29 cellular contexts compared by ENCODE assay signal in genomic region chr10:132355297-132355696, GRCh38.
"Had no signal": no experiment of that assay in that cellular context is flagged by ENCODE, and none has a peak within 500 bp of the region (broad histone marks: within the 10 kb centered on the region; RNA-seq: fewer than 3 reads in every experiment).

No MANE protein-coding gene starts in this region.

- H3K27ac Mint-ChIP-seq: activated B cell treated with CpG ODN at 0.5 μM for 24 hours; activated CD4-positive, alpha-beta T cell treated with anti-CD3 and anti-CD28 coated beads, Interleukin-2, amount 10 ng/mL, durations not matched to agents 24 days and 14 days; activated CD8-positive, alpha-beta memory T cell treated with anti-CD3 and anti-CD28 coated beads, Interleukin-2, amount 10 ng/mL, durations not matched to agents 7 days and 5 days; activated naive CD8-positive, alpha-beta T cell treated with anti-CD3 and anti-CD28 coated beads, Interleukin-2, amount 50 U/mL, for 24 hours; activated T-cell treated with anti-CD3 and anti-CD28 coated beads, Interleukin-2, amount 50 U/mL, for 24 hours; activated T-helper 1 cell treated with anti-CD3 and anti-CD28 coated beads, Interleukin-12 subunit alpha, Interleukin-12 subunit beta, Interleukin-2, Interleukin-4 antibody, amounts not matched to agents 30 ng/mL and 10 ng/mL and 1 ng/mL, durations not matched to agents 14 hours and 24 hours and 36 hours; T-helper 17 cell had no signal

- H3K4me3 Mint-ChIP-seq: activated B cell treated with CpG ODN at 0.5 μM for 24 hours; activated CD4-positive, alpha-beta T cell treated with anti-CD3 and anti-CD28 coated beads, Interleukin-2, amount 10 ng/mL, durations not matched to agents 24 days and 14 days; activated CD8-positive, alpha-beta memory T cell treated with anti-CD3 and anti-CD28 coated beads, Interleukin-2, amount 10 ng/mL, durations not matched to agents 7 days and 5 days; activated naive CD8-positive, alpha-beta T cell treated with anti-CD3 and anti-CD28 coated beads, Interleukin-2, amount 50 U/mL, for 24 hours; activated T-cell treated with anti-CD3 and anti-CD28 coated beads, Interleukin-2, amount 50 U/mL, for 24 hours; activated T-helper 1 cell treated with anti-CD3 and anti-CD28 coated beads, Interleukin-12 subunit alpha, Interleukin-12 subunit beta, Interleukin-2, Interleukin-4 antibody, amounts not matched to agents 30 ng/mL and 10 ng/mL and 1 ng/mL, durations not matched to agents 14 hours and 24 hours and 36 hours; T-helper 17 cell had no signal

- H3K4me3 ChIP-seq: MG63 had no signal

- H3K9me3 ChIP-seq: MG63 had no signal

- H3K27me3 Mint-ChIP-seq: activated B cell treated with CpG ODN at 0.5 μM for 24 hours; activated CD4-positive, alpha-beta T cell treated with anti-CD3 and anti-CD28 coated beads, Interleukin-2, amount 10 ng/mL, durations not matched to agents 24 days and 14 days; activated CD8-positive, alpha-beta memory T cell treated with anti-CD3 and anti-CD28 coated beads, Interleukin-2, amount 10 ng/mL, durations not matched to agents 7 days and 5 days; activated naive CD8-positive, alpha-beta T cell treated with anti-CD3 and anti-CD28 coated beads, Interleukin-2, amount 50 U/mL, for 24 hours; activated T-cell treated with anti-CD3 and anti-CD28 coated beads, Interleukin-2, amount 50 U/mL, for 24 hours; T-helper 17 cell had no signal

- H3K36me3 ChIP-seq: MG63 had no signal

- H3K9me3 Mint-ChIP-seq: activated B cell treated with CpG ODN at 0.5 μM for 24 hours; activated CD4-positive, alpha-beta T cell treated with anti-CD3 and anti-CD28 coated beads, Interleukin-2, amount 10 ng/mL, durations not matched to agents 24 days and 14 days; activated naive CD8-positive, alpha-beta T cell treated with anti-CD3 and anti-CD28 coated beads, Interleukin-2, amount 50 U/mL, for 24 hours; activated T-cell treated with anti-CD3 and anti-CD28 coated beads, Interleukin-2, amount 50 U/mL, for 24 hours; activated T-helper 1 cell treated with anti-CD3 and anti-CD28 coated beads, Interleukin-12 subunit alpha, Interleukin-12 subunit beta, Interleukin-2, Interleukin-4 antibody, amounts not matched to agents 30 ng/mL and 10 ng/mL and 1 ng/mL, durations not matched to agents 14 hours and 24 hours and 36 hours had no signal

- DNase-seq: activated B cell treated with CpG ODN at 0.5 μM for 24 hours; activated CD4-positive, alpha-beta T cell treated with anti-CD3 and anti-CD28 coated beads for 1 hour; activated CD4-positive, alpha-beta T cell treated with anti-CD3 and anti-CD28 coated beads, Interleukin-2, amount 10 ng/mL, durations not matched to agents 24 days and 14 days; activated CD4-positive, alpha-beta T cell treated with anti-CD3 and anti-CD28 coated beads, Interleukin-2, amount 50 U/mL, for 48 hours; activated CD8-positive, alpha-beta memory T cell treated with anti-CD3 and anti-CD28 coated beads, Interleukin-2, amount 10 ng/mL, durations not matched to agents 7 days and 5 days; activated naive CD4-positive, alpha-beta T cell treated with Interleukin-2 at 50 U/mL for 16 hours; activated naive CD8-positive, alpha-beta T cell treated with anti-CD3 and anti-CD28 coated beads, Interleukin-2, amount 50 U/mL, for 24 hours; activated T-cell treated with anti-CD3 and anti-CD28 coated beads, Interleukin-2, amount 50 U/mL, for 24 hours; amniotic stem cell; caudate nucleus; MG63; MV-4-11; NCI-H1092 treated with DMSO at 0.1 percent for 48 hours; NCI-H1417 treated with DMSO at 0.1 percent for 48 hours; NCI-H1694; NCI-H2029; NCI-H2107; NCI-H2171 treated with DMSO at 0.1 percent for 48 hours; NCI-H226; NCI-H526 treated with DMSO at 0.1 percent for 48 hours; NCI-H82; NK-92 treated with Interleukin-12 subunit alpha and Interleukin-12 subunit beta, amount 100 ng/mL, for 24 hours; OCI-M1; SHP77 treated with DMSO at 0.1 percent for 48 hours; T-helper 17 cell; T-helper 9 cell had no signal

- ATAC-seq: activated CD8-positive, alpha-beta memory T cell treated with anti-CD3 and anti-CD28 coated beads, Interleukin-2, amount 10 ng/mL, durations not matched to agents 7 days and 5 days; activated naive CD4-positive, alpha-beta T cell treated with anti-CD3 and anti-CD28 coated beads, Interleukin-2, amount 50 U/mL, for 72 hours; activated naive CD8-positive, alpha-beta T cell treated with anti-CD3 and anti-CD28 coated beads, Interleukin-2, amount 50 U/mL, for 24 hours; Panc1; T-helper 17 cell had no signal

- H3K27me3 ChIP-seq: MG63 had no signal

- H3K4me1 Mint-ChIP-seq: activated CD8-positive, alpha-beta memory T cell treated with anti-CD3 and anti-CD28 coated beads, Interleukin-2, amount 10 ng/mL, durations not matched to agents 7 days and 5 days; activated naive CD8-positive, alpha-beta T cell treated with anti-CD3 and anti-CD28 coated beads, Interleukin-2, amount 50 U/mL, for 24 hours had no signal

- H3K36me3 Mint-ChIP-seq: activated CD8-positive, alpha-beta memory T cell treated with anti-CD3 and anti-CD28 coated beads, Interleukin-2, amount 10 ng/mL, durations not matched to agents 7 days and 5 days; activated naive CD4-positive, alpha-beta T cell treated with anti-CD3 and anti-CD28 coated beads, Interleukin-2, amount 50 U/mL, for 72 hours had no signal
